Comparison of ENCODE assay signal across 20 cellular contexts in genomic region chr9:132049900-132050299, GRCh38.
"Had no signal": no experiment of that assay in that cellular context is flagged by ENCODE, and none has a peak within 500 bp of the region (broad histone marks: within the 10 kb centered on the region; RNA-seq: fewer than 3 reads in every experiment).

No MANE protein-coding gene starts in this region.

- H3K4me2 ChIP-seq: smooth muscle cell had no signal

- H3K9me3 ChIP-seq: breast epithelium, colonic mucosa, ovary, tibial artery had no signal

- H3K27me3 ChIP-seq: breast epithelium, colonic mucosa, ovary, tibial artery had no signal

- H3K4me1 ChIP-seq: breast epithelium, colonic mucosa had no signal

- H3K4me3 ChIP-seq: breast epithelium, colonic mucosa, ovary, smooth muscle cell, tibial artery had no signal

- DNase-seq: activated CD4-positive, alpha-beta T cell treated with anti-CD3 and anti-CD28 coated beads for 4 hours; activated CD4-positive, alpha-beta T cell treated with anti-CD3 and anti-CD28 coated beads, Interleukin-2, amount 50 U/mL, for 4 hours; activated CD8-positive, alpha-beta memory T cell treated with anti-CD3 and anti-CD28 coated beads, Interleukin-2, amount 50 U/mL, for 4 hours; activated naive CD8-positive, alpha-beta T cell treated with anti-CD3 and anti-CD28 coated beads, Interleukin-2, amount 50 U/mL, for 24 hours; activated T-cell treated with anti-CD3 and anti-CD28 coated beads, Interleukin-2, amount 50 U/mL, for 1 hour; colonic mucosa; effector memory CD8-positive, alpha-beta T cell; foreskin fibroblast; naive thymus-derived CD4-positive, alpha-beta T cell; stimulated activated CD4-positive, alpha-beta T cell treated with anti-CD3 and anti-CD28 coated beads, Interleukin-1b, Interleukin-23, amount 100 ng/mL, for 48 hours; stimulated activated CD4-positive, alpha-beta T cell treated with anti-CD3 and anti-CD28 coated beads, Interleukin-4, amount 100 ng/mL, for 4 hours; stimulated activated CD8-positive, alpha-beta memory T cell treated with anti-CD3 and anti-CD28 coated beads, Interleukin-4, amount 100 ng/mL, for 48 hours; stimulated activated naive CD8-positive, alpha-beta T cell treated with anti-CD3 and anti-CD28 coated beads, Interleukin-15, amount 100 ng/mL, for 72 hours; T-helper 9 cell had no signal

- H3K36me3 ChIP-seq: breast epithelium, colonic mucosa, ovary, tibial artery had no signal

- H3K27ac ChIP-seq: breast epithelium, colonic mucosa, ovary, tibial artery, VCaP had no signal

- FAIRE-seq: TTC549 had no signal
